Comparison of ENCODE assay signal across 9 cellular contexts in genomic region chr7:74625446-74625845, GRCh38. TPM values are rescaled to one million over a fixed set of nuclear protein-coding genes. Genes with fewer than 3 reads are reported as not detected.
DNase-seq lines count a peak whose midpoint lies in the region; ATAC-seq, FAIRE-seq and TF ChIP-seq lines count a peak whose summit lies in the region.
"Had no signal": no experiment of that assay in that cellular context is flagged by ENCODE, and none has a peak within 500 bp of the region (broad histone marks: within the 10 kb centered on the region; RNA-seq: fewer than 3 reads in every experiment).

No MANE protein-coding gene starts in this region.

- POLR2A ChIA-PET in Panc1 (lab: Charles Lee) = no interaction called here

- TF ChIP-seq CTCF in Panc1 (IDR thresholded peaks at IDR 0.05) (no peak), fibroblast of the aortic adventitia (IDR thresholded peaks at IDR 0.05; ENCODE audit: insufficient read depth, low read length) (peak; percentile 31)

- CTCF ChIA-PET in Panc1 (lab: Charles Lee) = interaction anchor here (0.6 to 0.7 kb wide), 3 partner anchors 10 to 31 kb away, joined by 3 to 9 read pairs (median 6); no protein-coding TSS in a partner anchor

- H3K36me3 Mint-ChIP-seq in effector memory CD8-positive, alpha-beta T cell (ENCODE audit: insufficient read depth) = no peaks in the 10 kb centered on the region

- H3K27me3 ChIP-seq in Panc1 (ENCODE audit: control insufficient read depth, insufficient read depth, low read length) = no peaks in the 10 kb centered on the region

- intact Hi-C loops in Panc1 (cut with micrococcal nuclease; ENCODE audit: unreplicated experiment) (no loop called here), sciatic nerve (cut with DNase I) (no loop called here)

- H3K4me3 Mint-ChIP-seq in effector memory CD8-positive, alpha-beta T cell = no peak overlapping the region

- H3K36me3 ChIP-seq in Panc1 (ENCODE audit: control insufficient read depth, insufficient read depth, low read length) = no peaks in the 10 kb centered on the region

- in situ Hi-C loops in Panc1 (cut with HindIII; ENCODE audit: low pct_unique_long_range_greater_than_20kb, low sequenced_read_pairs) = no loop called here

- H3K9me3 Mint-ChIP-seq in effector memory CD8-positive, alpha-beta T cell = no peaks in the 10 kb centered on the region

- H3K27ac Mint-ChIP-seq in effector memory CD8-positive, alpha-beta T cell = no peak overlapping the region

- peak; percentile 92 for FAIRE-seq in G401.6 (lab: Jason Lieb, UNC)
- FAIRE-seq: GM19239 had no signal

- ATAC-seq in Panc1 = no peak
- ATAC-seq in sciatic nerve = peak; percentile 81
- no peak for ATAC-seq in GM18867 (IDR thresholded peaks at IDR 0.05; ENCODE audit: unreplicated experiment)
- ATAC-seq in effector memory CD8-positive, alpha-beta T cell (replicated peaks) = no peak

- no TSS peak for BruUV-seq in Panc1 (replicated peaks; lab: Mats Ljungman, UMichigan)

- peaks cover 0 to 1% of the 10 kb centered on the region in 2 donors for H3K4me1 Mint-ChIP-seq in effector memory CD8-positive, alpha-beta T cell (ENCODE audit: low read depth in 2 of 2)

- H3K27me3 Mint-ChIP-seq in effector memory CD8-positive, alpha-beta T cell = no peaks in the 10 kb centered on the region

- no peak for DNase-seq in Panc1 (ENCODE audit: low read depth, low spot score)
- DNase-seq in fibroblast of the aortic adventitia (ENCODE audit: low read depth) = peak; percentile 82
- no peak for DNase-seq in sciatic nerve (ENCODE audit: low spot score)
- no peak for DNase-seq in HPDE6-E6E7 (ENCODE audit: extremely low spot score)
- DNase-seq in effector memory CD8-positive, alpha-beta T cell = no peak
- DNase-seq: central memory CD4-positive, alpha-beta T cell had no signal

- peaks cover 18% of the 10 kb centered on the region for H3K4me1 ChIP-seq in Panc1 (ENCODE audit: control insufficient read depth, insufficient read depth, low read length)

- H3K9me3 ChIP-seq in Panc1 (ENCODE audit: control insufficient read depth, insufficient read depth, low read depth, low read length) = no peaks in the 10 kb centered on the region

- peak overlapping the region; percentile 93 for H3K27ac ChIP-seq in Panc1 (ENCODE audit: low read length)

- no peak overlapping the region for H3K4me3 ChIP-seq in Panc1 (ENCODE audit: low read depth in 2 of 2, low read length in 2 of 2)
- H3K4me3 ChIP-seq in fibroblast of the aortic adventitia (ENCODE audit: low read depth, low read length) = no peak overlapping the region

RNA-seq across cellular contexts. Expression of gene GTF2I, which starts 32.1 kb away (rescaled TPM):
- 305 TPM for total RNA-seq in Panc1 (2021; ENCODE audit: unreplicated experiment)
- 194 TPM for polyA plus RNA-seq in Panc1 (2012; ENCODE audit: insufficient read length)
- total RNA-seq in fibroblast of the aortic adventitia (ENCODE audit: low replicate concordance) = 109 and 156 TPM in 2 replicates
- total RNA-seq in sciatic nerve = 246 TPM
